8 cellular contexts compared by ENCODE assay signal in the genomic region with DNA sequence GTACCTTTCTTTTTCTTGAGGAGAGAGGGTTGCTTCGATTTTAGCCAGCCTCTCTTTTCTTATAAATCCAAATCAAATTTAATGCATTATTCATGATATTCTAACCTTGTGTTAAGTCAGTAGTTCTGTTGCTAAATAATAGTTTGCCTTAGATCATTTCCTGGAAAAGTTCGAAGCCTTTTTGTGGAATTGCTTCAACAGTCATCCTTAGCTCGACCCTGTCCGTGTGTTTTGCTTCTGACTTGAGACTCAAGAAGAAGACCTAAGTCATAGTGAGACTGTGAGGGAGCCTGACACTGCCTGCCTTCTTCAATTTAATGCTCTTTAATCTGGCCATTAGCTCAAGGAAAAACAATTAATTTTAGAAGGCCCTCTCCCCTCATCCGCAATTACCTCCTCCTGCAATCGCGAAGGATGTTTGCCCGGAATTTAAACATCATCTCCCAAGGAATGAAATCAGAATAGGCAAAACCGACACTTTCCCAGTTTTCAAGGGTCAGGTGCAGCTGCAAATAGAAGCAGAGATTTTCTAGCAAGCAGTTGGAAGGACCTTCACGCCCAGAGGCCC. TPM values are rescaled to one million over a fixed set of nuclear protein-coding genes. Genes with fewer than 3 reads are reported as not detected.
DNase-seq lines count a peak whose midpoint lies in the region; ATAC-seq, FAIRE-seq and TF ChIP-seq lines count a peak whose summit lies in the region.

No MANE protein-coding gene starts in this region.

- peak overlapping the region; percentile 16 to 81 (median 71) for H3K27ac Mint-ChIP-seq in CD8-positive, alpha-beta memory T cell

- no peak overlapping the region for H4K8ac ChIP-seq in H1 (ENCODE audit: extremely low read depth, insufficient read depth, low read length)
- H4K8ac ChIP-seq in trophoblast cell (ENCODE audit: low read depth, low read length), result no peak overlapping the region

- H3K4me1 Mint-ChIP-seq in CD8-positive, alpha-beta memory T cell, result peaks cover 8 to 15% (median 10%) of the 10 kb centered on the region in 3 donors

- no peak for FAIRE-seq in H1 (lab: Jason Lieb, UNC)

- no peak for TF ChIP-seq POLR2A in H1 (IDR thresholded peaks at IDR 0.05; ENCODE audit: control extremely low read depth in 1 of 2, low read depth in 2 of 2, low read length in 2 of 2)

- no peaks in the 10 kb centered on the region for H3K36me3 ChIP-seq in CD8-positive, alpha-beta memory T cell (ENCODE audit: insufficient read depth, low read length)
- no peaks in the 10 kb centered on the region for H3K36me3 ChIP-seq in H1 (ENCODE audit: control insufficient read depth in 2 of 4, insufficient read depth in 4 of 4, low read length in 3 of 4)
- H3K36me3 ChIP-seq in trophoblast cell (ENCODE audit: control insufficient read depth in 1 of 2, insufficient read depth in 2 of 2, low read length in 2 of 2), result peaks cover 13 to 34% of the 10 kb centered on the region in 2 experiments

- H3K9ac ChIP-seq in H1 (replicated peaks in 1 of 4; ENCODE audit: extremely low read depth in 1 of 4, low read depth in 3 of 4, low read length in 3 of 4) (no peak overlapping the region), trophoblast cell (ENCODE audit: low read length) (no peak overlapping the region)

- H3K4me3 ChIP-seq in CD8-positive, alpha-beta memory T cell (ENCODE audit: low read length), result peak overlapping the region; percentile 34
- H3K4me3 ChIP-seq in H1 (ENCODE audit: extremely low read depth in 1 of 4, insufficient read depth in 2 of 4, low read depth in 3 of 4, low read length in 4 of 4), result no peak overlapping the region; a peak in 1 of 8 replicates
- no peak overlapping the region for H3K4me3 ChIP-seq in trophoblast cell (ENCODE audit: low read depth, low read length)

- TF ChIP-seq EP300 in H1 (IDR thresholded peaks at IDR 0.05; ENCODE audit: borderline replicate concordance in 1 of 2, low read depth in 2 of 2, low read length in 2 of 2), result no peak

- no peak for TF ChIP-seq RAD21 in H1 (IDR thresholded peaks at IDR 0.05 in 1 of 2, conservative IDR thresholded peaks at IDR 0.05 in 1 of 2; ENCODE audit: low read depth in 2 of 2, low read length in 2 of 2)

- H4K5ac ChIP-seq in H1 (ENCODE audit: insufficient read length, low read depth, low read length), result no peak overlapping the region

- H2BK120ac ChIP-seq in H1 (replicated peaks; ENCODE audit: low read depth, low read length), result no peak overlapping the region
- no peak overlapping the region for H2BK120ac ChIP-seq in trophoblast cell (ENCODE audit: insufficient read depth, low read length, poor library complexity)

- H3K9me3 ChIP-seq in CD8-positive, alpha-beta memory T cell (ENCODE audit: low read length), result no peaks in the 10 kb centered on the region
- H3K9me3 ChIP-seq in H1 (ENCODE audit: insufficient read depth in 2 of 2, low read depth in 1 of 2, low read length in 1 of 2), result no peaks in the 10 kb centered on the region
- no peaks in the 10 kb centered on the region for H3K9me3 ChIP-seq in trophoblast cell (ENCODE audit: insufficient read depth, low read depth, low read length)

- POLR2A ChIA-PET in CD8-positive, alpha-beta memory T cell (lab: Charles Lee), result interaction anchor here (0.6 kb wide), 1 partner anchor 110 kb away, joined by 4 read pairs; no protein-coding TSS in a partner anchor
- POLR2A ChIA-PET in H1 (lab: Charles Lee; ENCODE audit: partially characterized antibody), result no interaction called here

- H2BK5ac ChIP-seq in H1 (ENCODE audit: low read depth, low read length), result no peak overlapping the region
- H2BK5ac ChIP-seq in trophoblast cell (ENCODE audit: low read depth, low read length, poor library complexity), result no peak overlapping the region

- no peak overlapping the region for H4K12ac ChIP-seq in trophoblast cell (ENCODE audit: low read depth, low read length)

- no peaks in the 10 kb centered on the region for H3K9me3 Mint-ChIP-seq in CD8-positive, alpha-beta memory T cell

- peaks cover 10% of the 10 kb centered on the region for H3K4me1 ChIP-seq in CD8-positive, alpha-beta memory T cell (ENCODE audit: insufficient read depth, low read length)
- H3K4me1 ChIP-seq in H1 (replicated peaks in 1 of 4; ENCODE audit: control insufficient read depth in 3 of 4, insufficient read depth in 4 of 4, low read length in 3 of 4), result peaks cover 0 to 16% (median 5%) of the 10 kb centered on the region in 4 experiments; a peak in 4 of 7 replicates
- peaks cover 9 to 16% of the 10 kb centered on the region in 2 experiments for H3K4me1 ChIP-seq in trophoblast cell (ENCODE audit: control insufficient read depth in 1 of 2, insufficient read depth in 2 of 2, low read length in 2 of 2)

- WGBS in H1 (ENCODE audit: extremely low coverage in 1 of 2, insufficient coverage in 1 of 2, insufficient read length in 1 of 2, insufficient replicate concordance in 2 of 2, low coverage in 1 of 2, low lambda C conversion rate in 2 of 2, missing lambda C conversion rate in 1 of 2), 2 experiments, result 53% methylated on average over 10 of the region's 10 CpGs; no CpG with 5 or more reads in 1 of the 2 experiments
- no CpG with 5 or more reads among the region's 10 CpGs for WGBS in trophoblast cell (ENCODE audit: extremely low coverage, insufficient coverage, insufficient read length)

- H3K79me2 ChIP-seq in H1 (ENCODE audit: control insufficient read depth in 1 of 2, insufficient read depth in 2 of 2, low read length in 2 of 2) (peaks cover 0 to 5% of the 10 kb centered on the region in 2 experiments; a peak in 1 of 4 replicates), trophoblast cell (ENCODE audit: control insufficient read depth, insufficient read depth, low read length, poor library complexity) (peaks cover 6% of the 10 kb centered on the region)

- no peak overlapping the region for H2AK5ac ChIP-seq in H1 (ENCODE audit: low read depth, low read length)
- H2AK5ac ChIP-seq in trophoblast cell (ENCODE audit: low read length), result no peak overlapping the region

- no peaks in the 10 kb centered on the region for H4K20me1 ChIP-seq in H1 (replicated peaks in 1 of 2; ENCODE audit: control insufficient read depth in 1 of 2, insufficient read depth in 2 of 2, low read length in 2 of 2)

- no peaks in the 10 kb centered on the region for H3K27me3 ChIP-seq in CD8-positive, alpha-beta memory T cell (ENCODE audit: insufficient read depth, low read length, poor library complexity, severe bottlenecking)
- no peaks in the 10 kb centered on the region for H3K27me3 ChIP-seq in H1 (replicated peaks in 1 of 4; ENCODE audit: control insufficient read depth in 3 of 4, extremely low read depth in 1 of 4, insufficient read depth in 3 of 4, low read length in 3 of 4)
- no peaks in the 10 kb centered on the region for H3K27me3 ChIP-seq in trophoblast cell (ENCODE audit: insufficient read depth, low read length)

- no peak overlapping the region for H2BK20ac ChIP-seq in H1 (ENCODE audit: low read length)

- H3K27ac ChIP-seq in CD8-positive, alpha-beta memory T cell (ENCODE audit: low read depth, low read length), result no peak overlapping the region
- no peak overlapping the region for H3K27ac ChIP-seq in H1 (ENCODE audit: low read depth, low read length)
- H3K27ac ChIP-seq in trophoblast cell (ENCODE audit: low read depth, low read length), result no peak overlapping the region

- CTCF ChIA-PET in CD8-positive, alpha-beta memory T cell (lab: Charles Lee), result interaction anchor here (1.0 to 1.2 kb wide), 2 partner anchors 9 to 29 kb away, joined by 3 read pairs; no protein-coding TSS in a partner anchor
- CTCF ChIA-PET in H1 (lab: Charles Lee; ENCODE audit: partially characterized antibody), result interaction anchor here (0.6 to 13.5 kb wide), 9 partner anchors 12 to 1253 kb away, joined by 3 to 137 read pairs (median 3); no protein-coding TSS in a partner anchor

- H2BK12ac ChIP-seq in H1 (ENCODE audit: low read depth, low read length), result no peak overlapping the region
- H2BK12ac ChIP-seq in trophoblast cell (ENCODE audit: low read length), result no peak overlapping the region

- no peak for ATAC-seq in GM18502 (IDR thresholded peaks at IDR 0.05; ENCODE audit: poor library complexity, unreplicated experiment)

- no peak for DNase-seq in CD8-positive, alpha-beta memory T cell
- DNase-seq in NCI-H82 treated with DMSO at 0.1 percent for 48 hours (lab: John Stamatoyannopoulos, UW; ENCODE audit: unreplicated experiment), result peak; percentile 55
- DNase-seq in H1 (ENCODE audit: low read depth in 1 of 2, low spot score in 2 of 2), result no peak
- DNase-seq in trophoblast cell, result no peak
- no peak for DNase-seq in NCI-H1417 treated with DMSO at 0.1 percent for 48 hours (lab: John Stamatoyannopoulos, UW)
- DNase-seq in mesenteric fat pad (ENCODE audit: low spot score), result no peak
- DNase-seq in RPMI8226, result no peak

- H4K91ac ChIP-seq in H1 (replicated peaks; ENCODE audit: insufficient read length, low read length), result no peak overlapping the region
- no peak overlapping the region for H4K91ac ChIP-seq in trophoblast cell (ENCODE audit: low read depth, low read length)

- no peaks in the 10 kb centered on the region for H3K79me1 ChIP-seq in H1 (ENCODE audit: low read depth, low read length)
- peaks cover 4% of the 10 kb centered on the region for H3K79me1 ChIP-seq in trophoblast cell (ENCODE audit: low read length)

- H3K18ac ChIP-seq in H1 (ENCODE audit: extremely low read depth, low read length), result no peak overlapping the region
- H3K18ac ChIP-seq in trophoblast cell (ENCODE audit: low read length), result no peak overlapping the region

- H3K23me2 ChIP-seq in H1 (ENCODE audit: low read depth, low read length), result peaks cover 3% of the 10 kb centered on the region; the same call in 1 of the 2 replicates

- H3K4ac ChIP-seq in H1 (replicated peaks; ENCODE audit: insufficient read length, low read depth, low read length) (no peak overlapping the region), trophoblast cell (ENCODE audit: low read depth, low read length) (no peak overlapping the region)

- H3K56ac ChIP-seq in H1 (replicated peaks; ENCODE audit: insufficient read length, low read depth, low read length), result no peak overlapping the region

- H3K14ac ChIP-seq in H1 (ENCODE audit: insufficient read length), result no peak overlapping the region
- H3K14ac ChIP-seq in trophoblast cell (ENCODE audit: low read length), result no peak overlapping the region

- peak overlapping the region; percentile 74 to 89 (median 86) for H3K4me3 Mint-ChIP-seq in CD8-positive, alpha-beta memory T cell

- no peak overlapping the region for H2AFZ ChIP-seq in H1 (ENCODE audit: low read length)
- H2AFZ ChIP-seq in trophoblast cell (ENCODE audit: insufficient read depth, low read length, poor library complexity), result no peak overlapping the region

- no peak overlapping the region for H2BK15ac ChIP-seq in H1 (ENCODE audit: low read length)

- H3K36me3 Mint-ChIP-seq in CD8-positive, alpha-beta memory T cell, result no peaks in the 10 kb centered on the region

- peaks cover 0 to 3% of the 10 kb centered on the region in 2 donors for H3K27me3 Mint-ChIP-seq in CD8-positive, alpha-beta memory T cell

- no peak for TF ChIP-seq CTCF in H1 (IDR thresholded peaks at IDR 0.05; ENCODE audit: control extremely low read depth in 1 of 3, insufficient read depth in 1 of 3, low read depth in 1 of 3, low read length in 3 of 3)

- H3K4me2 ChIP-seq in H1 (ENCODE audit: insufficient read depth in 1 of 2, low read depth in 2 of 2, low read length in 2 of 2) (peak overlapping the region; percentile 50 to 51; a peak in 2 of 4 replicates), trophoblast cell (ENCODE audit: low read length) (peak overlapping the region; percentile 62)

- no peak overlapping the region for H3K23ac ChIP-seq in H1 (ENCODE audit: insufficient read length)
- no peak overlapping the region for H3K23ac ChIP-seq in trophoblast cell (ENCODE audit: low read length)

RNA-seq across cellular contexts. Expression of a gene that starts 0.5 kb away (rescaled TPM):
- 1 to 10 TPM; 2.0 to 2.2 TPM for total RNA-seq in CD8-positive, alpha-beta memory T cell
- polyA plus RNA-seq in CD8-positive, alpha-beta memory T cell, result 0.64 TPM
- 13.4 and 15.2 TPM in 2 replicates for total RNA-seq in H1 (2021; fragmentation: NEBNext Ultra II Directional; extraction: Animal tissue kit (Norgen Biotek cat#: 25700))
- polyA plus RNA-seq in H1 (2011; rRNA removed), result 8.6 and 11.2 TPM in 2 replicates
- polyA plus RNA-seq in H1 (2011; cell fraction: cytosol; rRNA removed), result 9.1 TPM
- polyA plus RNA-seq in H1 (2011; cell fraction: nucleus; rRNA removed), result 8.8 TPM
- polyA plus RNA-seq in H1 (2012, experiment 1 of 2), result 5.5 to 7.9 TPM (median 7.2 TPM) in 4 replicates
- polyA plus RNA-seq in H1 (2012, experiment 2 of 2), result 1.4 TPM
- polyA plus RNA-seq in H1 (2013, experiment 1 of 2), result 4.3 TPM
- polyA plus RNA-seq in H1 (2013, experiment 2 of 2), result 3.6 TPM
- polyA minus RNA-seq in H1 (2011; rRNA and poly(A)+ RNA removed), result 25.2 and 27.7 TPM in 2 replicates
- 9.0 TPM for polyA minus RNA-seq in H1 (2011; cell fraction: cytosol; rRNA and poly(A)+ RNA removed)
- polyA minus RNA-seq in H1 (2011; cell fraction: nucleus; rRNA and poly(A)+ RNA removed), result 18.1 TPM
- polyA plus RNA-seq in trophoblast cell (2013), result 46.9 and 48.0 TPM in 2 replicates
- total RNA-seq in mesenteric fat pad, result 0.90 TPM

RNA-seq across cellular contexts. Expression of a gene that starts 33.0 kb away (rescaled TPM):
- 10 to 100 TPM; 13.5 to 15.6 TPM for total RNA-seq in CD8-positive, alpha-beta memory T cell
- polyA plus RNA-seq in CD8-positive, alpha-beta memory T cell, result 13.3 TPM
- total RNA-seq in H1 (2021; fragmentation: NEBNext Ultra II Directional; extraction: Animal tissue kit (Norgen Biotek cat#: 25700)), result 10.7 and 12.5 TPM in 2 replicates
- polyA plus RNA-seq in H1 (2011; rRNA removed), result 5.8 and 11.1 TPM in 2 replicates
- 10.8 TPM for polyA plus RNA-seq in H1 (2011; cell fraction: cytosol; rRNA removed)
- 18.6 TPM for polyA plus RNA-seq in H1 (2011; cell fraction: nucleus; rRNA removed)
- 8.3 to 10.9 TPM (median 9.0 TPM) in 4 replicates for polyA plus RNA-seq in H1 (2012, experiment 1 of 2)
- 3.2 TPM for polyA plus RNA-seq in H1 (2012, experiment 2 of 2)
- 11.5 TPM for polyA plus RNA-seq in H1 (2013, experiment 1 of 2)
- 13.3 TPM for polyA plus RNA-seq in H1 (2013, experiment 2 of 2)
- polyA minus RNA-seq in H1 (2011; rRNA and poly(A)+ RNA removed), result 13.1 and 21.2 TPM in 2 replicates
- 10.8 TPM for polyA minus RNA-seq in H1 (2011; cell fraction: cytosol; rRNA and poly(A)+ RNA removed)
- polyA minus RNA-seq in H1 (2011; cell fraction: nucleus; rRNA and poly(A)+ RNA removed), result 21.6 TPM
- 65.5 and 68.0 TPM in 2 replicates for polyA plus RNA-seq in trophoblast cell (2013)
- 8.3 TPM for total RNA-seq in mesenteric fat pad
